ENCODE assay signal across 1 cellular context in genomic region chr17:73272906-73273218, GRCh38.
TF ChIP-seq lines count a peak whose summit lies in the region.

No MANE protein-coding gene starts in this region.

TF ChIP-seq in HepG2, 621 proteins besides CTCF, POLR2A, EP300 and RAD21 (continued from another document and continues in another):
- TF ChIP-seq ZBTB49 (CRISPR knock-in tag; IDR thresholded peaks at IDR 0.05; ENCODE audit: borderline replicate concordance) (no peak), ZNF570 (CRISPR knock-in tag; IDR thresholded peaks at IDR 0.05; ENCODE audit: borderline replicate concordance) (no peak), XBP1 (CRISPR knock-in tag; IDR thresholded peaks at IDR 0.05) (no peak), MIER3 (CRISPR knock-in tag; IDR thresholded peaks at IDR 0.05; ENCODE audit: borderline replicate concordance) (no peak; the same call in 1 of the 2 replicates), RAD51 (IDR thresholded peaks at IDR 0.05; ENCODE audit: borderline replicate concordance) (no peak), SMARCC2 (IDR thresholded peaks at IDR 0.05) (no peak), ZNF281 (CRISPR knock-in tag; IDR thresholded peaks at IDR 0.05; ENCODE audit: borderline replicate concordance) (peak; percentile 72; the same call in 1 of the 2 replicates), SSRP1 (CRISPR knock-in tag; IDR thresholded peaks at IDR 0.05) (0 out of 2 replicates have a peak, but pooled peaks have one; percentile 30), HMGA1 (CRISPR knock-in tag; conservative IDR thresholded peaks at IDR 0.05) (no peak), ZFP62 (CRISPR knock-in tag; IDR thresholded peaks at IDR 0.05) (no peak), SNAPC2 (CRISPR knock-in tag; IDR thresholded peaks at IDR 0.05) (no peak), MXI1 (IDR thresholded peaks at IDR 0.05; ENCODE audit: borderline replicate concordance, low read depth, low read length) (0 out of 3 replicates have a peak, but pooled peaks have one; percentile 31), EED (CRISPR knock-in tag; IDR thresholded peaks at IDR 0.05) (no peak), RFX5 (IDR thresholded peaks at IDR 0.05; ENCODE audit: low read depth, low read length) (no peak), REPIN1 (CRISPR knock-in tag; IDR thresholded peaks at IDR 0.05; ENCODE audit: borderline replicate concordance, low read depth) (0 out of 2 replicates have a peak, but pooled peaks have one; percentile 51), GMEB1 (CRISPR knock-in tag; IDR thresholded peaks at IDR 0.05; ENCODE audit: borderline replicate concordance) (0 out of 2 replicates have a peak, but pooled peaks have one; percentile 17), LCORL (IDR thresholded peaks at IDR 0.05) (no peak), LCORL (CRISPR knock-in tag; IDR thresholded peaks at IDR 0.05) (peak; percentile 57), PHF21A (CRISPR knock-in tag; IDR thresholded peaks at IDR 0.05) (peak; percentile 96), TEF (CRISPR knock-in tag; IDR thresholded peaks at IDR 0.05) (no peak; the same call in 1 of the 2 replicates), TEAD2 (CRISPR knock-in tag; IDR thresholded peaks at IDR 0.05) (no peak), MNT (IDR thresholded peaks at IDR 0.05) (no peak), ZNF160 (CRISPR knock-in tag; IDR thresholded peaks at IDR 0.05) (no peak), ZNF597 (CRISPR knock-in tag; IDR thresholded peaks at IDR 0.05) (no peak), FOXP4 (CRISPR knock-in tag; IDR thresholded peaks at IDR 0.05) (peak; percentile 97), SRSF1 (optimal IDR thresholded peaks at IDR 0.05; ENCODE audit: low read depth, low read length) (peak; percentile 55), ZNF788 (CRISPR knock-in tag; IDR thresholded peaks at IDR 0.05; ENCODE audit: borderline replicate concordance) (peak; percentile 95), ETV5 (CRISPR knock-in tag; IDR thresholded peaks at IDR 0.05; ENCODE audit: borderline replicate concordance) (peak; percentile 39; the same call in 1 of the 2 replicates), ZNF773 (CRISPR knock-in tag; IDR thresholded peaks at IDR 0.05; ENCODE audit: borderline replicate concordance) (peak; percentile 17; the same call in 1 of the 2 replicates), KAT8 (CRISPR knock-in tag; IDR thresholded peaks at IDR 0.05) (peak; percentile 73), ZSCAN22 (CRISPR knock-in tag; IDR thresholded peaks at IDR 0.05) (no peak)
- TF ChIP-seq, protein P1, sequence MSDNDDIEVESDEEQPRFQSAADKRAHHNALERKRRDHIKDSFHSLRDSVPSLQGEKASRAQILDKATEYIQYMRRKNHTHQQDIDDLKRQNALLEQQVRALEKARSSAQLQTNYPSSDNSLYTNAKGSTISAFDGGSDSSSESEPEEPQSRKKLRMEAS (IDR thresholded peaks at IDR 0.05): peak; percentile 83; the same call in 1 of the 2 replicates
- TF ChIP-seq, protein P2, sequence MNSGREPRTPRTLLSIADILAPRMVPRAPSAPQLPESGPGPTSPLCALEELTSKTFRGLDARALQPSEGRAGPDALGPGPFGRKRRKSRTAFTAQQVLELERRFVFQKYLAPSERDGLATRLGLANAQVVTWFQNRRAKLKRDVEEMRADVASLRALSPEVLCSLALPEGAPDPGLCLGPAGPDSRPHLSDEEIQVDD (CRISPR knock-in tag; IDR thresholded peaks at IDR 0.05; ENCODE audit: borderline replicate concordance): no peak
- TF ChIP-seq, protein P3, sequence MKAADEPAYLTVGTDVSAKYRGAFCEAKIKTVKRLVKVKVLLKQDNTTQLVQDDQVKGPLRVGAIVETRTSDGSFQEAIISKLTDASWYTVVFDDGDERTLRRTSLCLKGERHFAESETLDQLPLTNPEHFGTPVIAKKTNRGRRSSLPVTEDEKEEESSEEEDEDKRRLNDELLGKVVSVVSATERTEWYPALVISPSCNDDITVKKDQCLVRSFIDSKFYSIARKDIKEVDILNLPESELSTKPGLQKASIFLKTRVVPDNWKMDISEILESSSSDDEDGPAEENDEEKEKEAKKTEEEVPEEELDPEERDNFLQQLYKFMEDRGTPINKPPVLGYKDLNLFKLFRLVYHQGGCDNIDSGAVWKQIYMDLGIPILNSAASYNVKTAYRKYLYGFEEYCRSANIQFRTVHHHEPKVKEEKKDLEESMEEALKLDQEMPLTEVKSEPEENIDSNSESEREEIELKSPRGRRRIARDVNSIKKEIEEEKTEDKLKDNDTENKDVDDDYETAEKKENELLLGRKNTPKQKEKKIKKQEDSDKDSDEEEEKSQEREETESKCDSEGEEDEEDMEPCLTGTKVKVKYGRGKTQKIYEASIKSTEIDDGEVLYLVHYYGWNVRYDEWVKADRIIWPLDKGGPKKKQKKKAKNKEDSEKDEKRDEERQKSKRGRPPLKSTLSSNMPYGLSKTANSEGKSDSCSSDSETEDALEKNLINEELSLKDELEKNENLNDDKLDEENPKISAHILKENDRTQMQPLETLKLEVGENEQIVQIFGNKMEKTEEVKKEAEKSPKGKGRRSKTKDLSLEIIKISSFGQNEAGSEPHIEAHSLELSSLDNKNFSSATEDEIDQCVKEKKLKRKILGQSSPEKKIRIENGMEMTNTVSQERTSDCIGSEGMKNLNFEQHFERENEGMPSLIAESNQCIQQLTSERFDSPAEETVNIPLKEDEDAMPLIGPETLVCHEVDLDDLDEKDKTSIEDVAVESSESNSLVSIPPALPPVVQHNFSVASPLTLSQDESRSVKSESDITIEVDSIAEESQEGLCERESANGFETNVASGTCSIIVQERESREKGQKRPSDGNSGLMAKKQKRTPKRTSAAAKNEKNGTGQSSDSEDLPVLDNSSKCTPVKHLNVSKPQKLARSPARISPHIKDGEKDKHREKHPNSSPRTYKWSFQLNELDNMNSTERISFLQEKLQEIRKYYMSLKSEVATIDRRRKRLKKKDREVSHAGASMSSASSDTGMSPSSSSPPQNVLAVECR (CRISPR knock-in tag; IDR thresholded peaks at IDR 0.05; ENCODE audit: borderline replicate concordance): peak; percentile 70; the same call in 1 of the 2 replicates
- TF ChIP-seq, protein P4, sequence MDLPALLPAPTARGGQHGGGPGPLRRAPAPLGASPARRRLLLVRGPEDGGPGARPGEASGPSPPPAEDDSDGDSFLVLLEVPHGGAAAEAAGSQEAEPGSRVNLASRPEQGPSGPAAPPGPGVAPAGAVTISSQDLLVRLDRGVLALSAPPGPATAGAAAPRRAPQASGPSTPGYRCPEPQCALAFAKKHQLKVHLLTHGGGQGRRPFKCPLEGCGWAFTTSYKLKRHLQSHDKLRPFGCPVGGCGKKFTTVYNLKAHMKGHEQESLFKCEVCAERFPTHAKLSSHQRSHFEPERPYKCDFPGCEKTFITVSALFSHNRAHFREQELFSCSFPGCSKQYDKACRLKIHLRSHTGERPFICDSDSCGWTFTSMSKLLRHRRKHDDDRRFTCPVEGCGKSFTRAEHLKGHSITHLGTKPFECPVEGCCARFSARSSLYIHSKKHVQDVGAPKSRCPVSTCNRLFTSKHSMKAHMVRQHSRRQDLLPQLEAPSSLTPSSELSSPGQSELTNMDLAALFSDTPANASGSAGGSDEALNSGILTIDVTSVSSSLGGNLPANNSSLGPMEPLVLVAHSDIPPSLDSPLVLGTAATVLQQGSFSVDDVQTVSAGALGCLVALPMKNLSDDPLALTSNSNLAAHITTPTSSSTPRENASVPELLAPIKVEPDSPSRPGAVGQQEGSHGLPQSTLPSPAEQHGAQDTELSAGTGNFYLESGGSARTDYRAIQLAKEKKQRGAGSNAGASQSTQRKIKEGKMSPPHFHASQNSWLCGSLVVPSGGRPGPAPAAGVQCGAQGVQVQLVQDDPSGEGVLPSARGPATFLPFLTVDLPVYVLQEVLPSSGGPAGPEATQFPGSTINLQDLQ (CRISPR knock-in tag; IDR thresholded peaks at IDR 0.05): no peak
